In genomic region chr11:63841554-63841953, GRCh38 we compare ENCODE assay signal across 8 cellular contexts. TPM values are rescaled to one million over a fixed set of nuclear protein-coding genes. Genes with fewer than 3 reads are reported as not detected.
DNase-seq lines count a peak whose midpoint lies in the region; ATAC-seq and TF ChIP-seq lines count a peak whose summit lies in the region.

No MANE protein-coding gene starts in this region.

- H4K20me1 ChIP-seq in BLaER1 = peaks cover 75% of the 10 kb centered on the region

- H3K4me1 Mint-ChIP-seq in IgD-negative memory B cell = peaks cover 22 to 48% (median 43%) of the 10 kb centered on the region in 3 donors
- peaks cover 78% of the 10 kb centered on the region for H3K4me1 Mint-ChIP-seq in brain

- no peaks in the 10 kb centered on the region for H3K27me3 Mint-ChIP-seq in IgD-negative memory B cell
- H3K27me3 Mint-ChIP-seq in brain = peaks cover 10% of the 10 kb centered on the region

- H3K9ac ChIP-seq in BLaER1 = peak overlapping the region; percentile 97

- H3K4me2 ChIP-seq in BLaER1 = peak overlapping the region; percentile 93

- H3K27ac Mint-ChIP-seq in IgD-negative memory B cell (peak overlapping the region in 1 of 3 donors; percentile 72), brain (peak overlapping the region; percentile 68 to 92 (median 91))

- intact Hi-C loops in uterus (cut with DNase I; ENCODE audit: low total_unique reads) = no loop called here

- H3K4me3 Mint-ChIP-seq in IgD-negative memory B cell = peak overlapping the region; percentile 51 to 100 (median 94)
- H3K4me3 Mint-ChIP-seq in brain = peak overlapping the region; percentile 89 to 95 (median 91)

- peaks cover 40% of the 10 kb centered on the region for H3K36me3 ChIP-seq in BLaER1
- H3K36me3 ChIP-seq in uterus = no peaks in the 10 kb centered on the region
- H3K36me3 ChIP-seq in WERI-Rb-1 = peaks cover 28% of the 10 kb centered on the region

- H3K4me1 ChIP-seq in BLaER1 (peaks cover 68% of the 10 kb centered on the region), uterus (peaks cover 0 to 12% of the 10 kb centered on the region in 2 donors)

- no peak for TF ChIP-seq POLR2A in uterus (IDR thresholded peaks at IDR 0.05)

- H3K4me3 ChIP-seq in BLaER1 = peak overlapping the region; percentile 97
- H3K4me3 ChIP-seq in uterus = peak overlapping the region in 1 of 2 donors; percentile 97
- H3K4me3 ChIP-seq in WERI-Rb-1 (ENCODE audit: low read depth, low read length) = no peak overlapping the region

- no peaks in the 10 kb centered on the region for H3K9me3 ChIP-seq in BLaER1
- no peaks in the 10 kb centered on the region for H3K9me3 ChIP-seq in uterus
- no peaks in the 10 kb centered on the region for H3K9me3 ChIP-seq in WERI-Rb-1 (ENCODE audit: severe bottlenecking)

- DNase-seq in medulla oblongata (ENCODE audit: extremely low spot score) = peak; percentile 63
- no peak for DNase-seq in uterus
- no peak for DNase-seq in NCI-H524 (lab: John Stamatoyannopoulos, UW)
- DNase-seq in WERI-Rb-1 = no peak

- H3K27me3 ChIP-seq in BLaER1 (no peaks in the 10 kb centered on the region), uterus (no peaks in the 10 kb centered on the region), WERI-Rb-1 (ENCODE audit: insufficient read depth, low read depth, severe bottlenecking) (no peaks in the 10 kb centered on the region)

- ATAC-seq in HG02852 (IDR thresholded peaks at IDR 0.05; ENCODE audit: unreplicated experiment) = no peak

- TF ChIP-seq CTCF in brain (conservative IDR thresholded peaks at IDR 0.05) = no peak
- TF ChIP-seq CTCF in uterus (IDR thresholded peaks at IDR 0.05) = no peak
- no peak for TF ChIP-seq CTCF in WERI-Rb-1 (IDR thresholded peaks at IDR 0.05; ENCODE audit: low read depth, low read length)

- H3K9me3 Mint-ChIP-seq in IgD-negative memory B cell (no peaks in the 10 kb centered on the region), brain (no peaks in the 10 kb centered on the region)

- peak overlapping the region; percentile 95; the same call in 1 of the 2 replicates for H3K27ac ChIP-seq in BLaER1
- H3K27ac ChIP-seq in uterus = peak overlapping the region; percentile 90 to 94
- H3K27ac ChIP-seq in WERI-Rb-1 = no peak overlapping the region

- H3K36me3 Mint-ChIP-seq in IgD-negative memory B cell (no peaks in the 10 kb centered on the region), brain (peaks cover 24% of the 10 kb centered on the region)

RNA-seq across cellular contexts. Expression of gene MARK2, which starts 2.6 kb away (rescaled TPM):
- polyA plus RNA-seq in IgD-negative memory B cell (50.8 TPM), brain (ENCODE audit: insufficient read depth, low read depth, low replicate concordance) (46.6 TPM)
- total RNA-seq in uterus = 10 to 100 TPM in 3 of 4 donors, 1 to 10 TPM in 1; 6.9 to 36.5 (median 17.7) TPM

RNA-seq across cellular contexts. Expression of gene SPINDOC, which starts 28.3 kb away (rescaled TPM):
- polyA plus RNA-seq in IgD-negative memory B cell (0.94 TPM), brain (ENCODE audit: insufficient read depth, low read depth, low replicate concordance) (43.6 TPM)
- 10 to 100 TPM in 2 of 4 donors, 1 to 10 TPM in 2; 1.3 to 28.7 (median 10.6) TPM for total RNA-seq in uterus

Comparison
In these comparisons a context has a peak if more than half of its experiments do, and no peak if none do; other contexts are left out.
1. RNA of gene SPINDOC, which starts 28.3 kb away (polyA plus RNA-seq): 43.6 TPM in brain (single experiment); 0.94 TPM in IgD-negative memory B cell (single experiment); every median in the first group is over 10 times any median in the second.